Comparison of ENCODE assay signal across 19 cellular contexts in genomic region chr12:49818241-49818640, GRCh38.
"Had no signal": no experiment of that assay in that cellular context is flagged by ENCODE, and none has a peak within 500 bp of the region (broad histone marks: within the 10 kb centered on the region; RNA-seq: fewer than 3 reads in every experiment).

No MANE protein-coding gene starts in this region.

- H3K4me3 Mint-ChIP-seq: activated B cell treated with CpG ODN at 0.5 μM for 24 hours; activated CD4-positive, alpha-beta memory T cell treated with anti-CD3 and anti-CD28 coated beads for 36 hours; activated CD4-positive, alpha-beta T cell treated with anti-CD3 and anti-CD28 coated beads, Interleukin-2, amount 10 ng/mL, durations not matched to agents 7 days and 5 days; T-helper 17 cell had no signal

- DNase-seq: activated B cell treated with CpG ODN at 0.5 μM for 24 hours; activated CD4-positive, alpha-beta memory T cell treated with anti-CD3 and anti-CD28 coated beads for 36 hours; activated CD4-positive, alpha-beta T cell treated with anti-CD3 and anti-CD28 coated beads for 1 hour; activated CD4-positive, alpha-beta T cell treated with anti-CD3 and anti-CD28 coated beads, Interleukin-2, amount 10 ng/mL, durations not matched to agents 7 days and 5 days; activated naive CD4-positive, alpha-beta T cell treated with anti-CD3 and anti-CD28 coated beads, Interleukin-2, amount 50 U/mL, for 16 hours; activated T-cell treated with anti-CD3 and anti-CD28 coated beads for 4 hours; amygdala; brain microvascular endothelial cell; cerebellar nuclear complex; MG63; NCI-H1092 treated with DMSO at 0.1 percent for 48 hours; NCI-H1417 treated with DMSO at 0.1 percent for 48 hours; NCI-H1694 treated with DMSO at 0.1 percent for 48 hours; NCI-H2029 treated with DMSO at 0.1 percent for 48 hours; NCI-H446; NCI-H524; SHP77 treated with DMSO at 0.1 percent for 48 hours; T-helper 17 cell; T-helper 9 cell had no signal

- H3K9me3 Mint-ChIP-seq: activated B cell treated with CpG ODN at 0.5 μM for 24 hours; activated CD4-positive, alpha-beta memory T cell treated with anti-CD3 and anti-CD28 coated beads for 36 hours; activated CD4-positive, alpha-beta T cell treated with anti-CD3 and anti-CD28 coated beads, Interleukin-2, amount 10 ng/mL, durations not matched to agents 7 days and 5 days had no signal

- H3K27me3 Mint-ChIP-seq: activated B cell treated with CpG ODN at 0.5 μM for 24 hours; activated CD4-positive, alpha-beta memory T cell treated with anti-CD3 and anti-CD28 coated beads for 36 hours; activated CD4-positive, alpha-beta T cell treated with anti-CD3 and anti-CD28 coated beads, Interleukin-2, amount 10 ng/mL, durations not matched to agents 7 days and 5 days; T-helper 17 cell had no signal

- H3K27ac Mint-ChIP-seq: activated B cell treated with CpG ODN at 0.5 μM for 24 hours; activated CD4-positive, alpha-beta memory T cell treated with anti-CD3 and anti-CD28 coated beads for 36 hours; activated CD4-positive, alpha-beta T cell treated with anti-CD3 and anti-CD28 coated beads, Interleukin-2, amount 10 ng/mL, durations not matched to agents 7 days and 5 days; T-helper 17 cell had no signal

- ATAC-seq: T-helper 17 cell had no signal
